8 cellular contexts compared by ENCODE assay signal in genomic region chr1:15323351-15323988, GRCh38.
DNase-seq lines count a peak whose midpoint lies in the region; ATAC-seq, FAIRE-seq and TF ChIP-seq lines count a peak whose summit lies in the region.

No MANE protein-coding gene starts in this region.

- H3K36me3 ChIP-seq in kidney (ENCODE audit: control insufficient read depth in 1 of 2, insufficient read depth in 2 of 2, low read length in 2 of 2), result no peaks in the 10 kb centered on the region

- peaks cover 0 to 4% of the 10 kb centered on the region in 2 donors for H3K4me1 ChIP-seq in kidney (ENCODE audit: control insufficient read depth in 1 of 2, insufficient read depth in 1 of 2, low read depth in 1 of 2, low read length in 2 of 2)

- no peaks in the 10 kb centered on the region for H3K9me3 ChIP-seq in kidney (ENCODE audit: control insufficient read depth in 1 of 2, low read length in 2 of 2)

- H3K27ac ChIP-seq in caudate nucleus (ENCODE audit: low read depth, low read length) (no peak overlapping the region), kidney (ENCODE audit: low read depth in 2 of 2, low read length in 2 of 2) (no peak overlapping the region)

- TF ChIP-seq CTCF in kidney (IDR thresholded peaks at IDR 0.05; ENCODE audit: borderline replicate concordance, extremely low read depth, insufficient read depth), result peak; percentile 99

- no peak overlapping the region for H3K4me3 ChIP-seq in kidney (ENCODE audit: low read length in 2 of 2)

- FAIRE-seq in kidney (lab: Jason Lieb, UNC), result no peak

- ATAC-seq in GM19351 (IDR thresholded peaks at IDR 0.05; ENCODE audit: unreplicated experiment) (peak; percentile 47), HG03097 (IDR thresholded peaks at IDR 0.05; ENCODE audit: low FRiP score, unreplicated experiment) (no peak)

- in situ Hi-C loops in ACHN (cut with HindIII; ENCODE audit: low pct_ligation_motif_present, low pct_unique_long_range_greater_than_20kb, low sequenced_read_pairs), result loop anchor here (25.0 kb wide), 1 partner anchor 114 kb away; the partner anchor contains the start of gene CTRC

- H3K9ac ChIP-seq in kidney (ENCODE audit: low read length in 2 of 2), result no peak overlapping the region

- DNase-seq in ACHN, result peak; percentile 69
- DNase-seq in NCI-H2227 (lab: John Stamatoyannopoulos, UW; ENCODE audit: unreplicated experiment), result peak; percentile 85
- DNase-seq in activated CD4-positive, CD25-positive, alpha-beta regulatory T cell (lab: John Stamatoyannopoulos, UW), result peak; percentile 33 to 55 (median 48)
- DNase-seq in caudate nucleus (lab: John Stamatoyannopoulos, UW), result peak in 47 of 61 donors; percentile 6 to 74 (median 34)
- peak; percentile 84 for DNase-seq in kidney
- peak; percentile 42 to 53 for DNase-seq in stimulated activated CD4-positive, alpha-beta T cell treated with anti-CD3 and anti-CD28 coated beads, Interleukin-1b, Interleukin-23, amount 100 ng/mL, for 1 hour (ENCODE audit: low read depth in 2 of 2)

- intact Hi-C loops in kidney (cut with DNase I), result loop anchor here (5.0 kb wide), 1 partner anchor 109 kb away; no protein-coding TSS in a partner anchor

Comparison
In these comparisons a context has a peak if more than half of its experiments do, and no peak if none do; other contexts are left out.
1. DNase-seq: peak in every context shown above with its lines; median percentile 85 in NCI-H2227; 84 in kidney; 69 in ACHN; 48 in activated CD4-positive, CD25-positive, alpha-beta regulatory T cell; 48 in stimulated activated CD4-positive, alpha-beta T cell treated with anti-CD3 and anti-CD28 coated beads, Interleukin-1b, Interleukin-23, amount 100 ng/mL, for 1 hour; 34 in caudate nucleus.